22 cellular contexts compared by ENCODE assay signal in genomic region chr2:232741972-232742371, GRCh38. TPM values are rescaled to one million over a fixed set of nuclear protein-coding genes. Genes with fewer than 3 reads are reported as not detected.
"Had no signal": no experiment of that assay in that cellular context is flagged by ENCODE, and none has a peak within 500 bp of the region (broad histone marks: within the 10 kb centered on the region; RNA-seq: fewer than 3 reads in every experiment).

No MANE protein-coding gene starts in this region.

- H3K4me1 ChIP-seq: SJSA1 had no signal

- H3K4me3 ChIP-seq: SJSA1, SK-N-MC had no signal

- H3K27me3 ChIP-seq: SJSA1 had no signal

- DNase-seq: NCI-H1048, NCI-H1105, NCI-H1417, NCI-H1436 treated with DMSO at 0.1 percent for 48 hours, NCI-H1694, NCI-H1930, NCI-H2081 treated with DMSO at 0.1 percent for 48 hours, NCI-H2171, NCI-H226, NCI-H446, NCI-H510A, NCI-H524 treated with DMSO at 0.1 percent for 48 hours, NCI-H69, NCI-H774, Right ventricle myocardium superior, RPMI8226, SIG-M5 had no signal

- H3K27ac ChIP-seq: SJSA1, SK-N-MC had no signal

RNA-seq across cellular contexts. Expression of gene KCNJ13, which starts 34.4 kb away (rescaled TPM):
- total RNA-seq: HT-29, LHCN-M2, MCF 10A, Right ventricle myocardium superior, SJSA1 had no signal
